In the genomic region with DNA sequence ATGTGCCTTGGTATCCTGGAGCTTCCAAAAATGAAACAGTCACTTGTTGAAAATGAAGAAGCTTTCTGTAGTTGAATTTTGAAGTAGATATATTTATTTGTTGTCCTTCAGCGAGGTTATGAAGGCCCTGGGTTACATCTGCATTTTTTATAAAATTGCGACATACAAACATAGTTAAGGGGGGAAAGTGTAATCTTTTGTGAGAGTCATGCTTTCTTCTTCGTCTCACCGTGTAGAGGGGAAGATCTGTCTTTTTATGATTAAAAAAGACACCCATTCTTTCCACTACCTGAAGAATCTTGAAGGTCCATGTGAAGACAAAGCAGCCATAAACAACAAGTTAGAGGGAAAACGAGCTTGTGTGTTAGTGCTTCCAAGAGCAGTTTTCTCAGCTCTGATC, we compare ENCODE assay signal across 9 cellular contexts. TPM values are rescaled to one million over a fixed set of nuclear protein-coding genes. Genes with fewer than 3 reads are reported as not detected.
DNase-seq lines count a peak whose midpoint lies in the region; TF ChIP-seq lines count a peak whose summit lies in the region.
"Had no signal": no experiment of that assay in that cellular context is flagged by ENCODE, and none has a peak within 500 bp of the region (broad histone marks: within the 10 kb centered on the region; RNA-seq: fewer than 3 reads in every experiment).

No MANE protein-coding gene starts in this region.

- no peaks in the 10 kb centered on the region for H3K79me1 ChIP-seq in H9 (ENCODE audit: insufficient read depth, low read depth, low read length, poor library complexity, severe bottlenecking)

- peak overlapping the region in 1 of 3 experiments; percentile 76; a peak in 3 of 7 replicates for H3K27ac Mint-ChIP-seq in H9

- H3K9ac ChIP-seq in H9 (ENCODE audit: extremely low read depth, insufficient read length, low read length), result no peak overlapping the region
- peak overlapping the region; percentile 74 for H3K9ac ChIP-seq in smooth muscle cell (ENCODE audit: low read depth)

- H3K23me2 ChIP-seq in H9 (ENCODE audit: insufficient read length, low read depth, low read length, poor library complexity, severe bottlenecking), result peaks cover 4% of the 10 kb centered on the region

- no peaks in the 10 kb centered on the region for H3K27me3 Mint-ChIP-seq in H9 (ENCODE audit: low read depth)

- H3K18ac ChIP-seq in H9 (ENCODE audit: insufficient read length, low read depth, low read length), result peak overlapping the region; percentile 48

- H2BK20ac ChIP-seq in H9 (ENCODE audit: low read depth, low read length, poor library complexity, severe bottlenecking), result no peak overlapping the region

- TF ChIP-seq CTCF in H9 (conservative IDR thresholded peaks at IDR 0.05) (no peak), VCaP (conservative IDR thresholded peaks at IDR 0.05) (no peak), smooth muscle cell (IDR thresholded peaks at IDR 0.05; ENCODE audit: borderline replicate concordance, insufficient read depth, poor library complexity, severe bottlenecking) (no peak)

- H3K4ac ChIP-seq in H9 (ENCODE audit: low read depth, low read length), result no peak overlapping the region; the same call in 1 of the 2 replicates

- no peak overlapping the region for H3K4me3 Mint-ChIP-seq in H9

- peak overlapping the region; percentile 72 for H3T11ph ChIP-seq in H9 (ENCODE audit: low read length)

- peak overlapping the region; percentile 3 for H3K4me3 ChIP-seq in smooth muscle cell

- no peaks in the 10 kb centered on the region for H3K9me3 ChIP-seq in H9 (ENCODE audit: control insufficient read depth, low read depth, low read length)
- no peaks in the 10 kb centered on the region for H3K9me3 ChIP-seq in smooth muscle cell (replicated peaks; ENCODE audit: low read depth)

- no CpG with 5 or more reads among the region's 5 CpGs for WGBS in H9 (ENCODE audit: extremely low coverage, insufficient read length, low lambda C conversion rate)
- 51% methylated on average over 5 of the region's 5 CpGs for WGBS in smooth muscle cell (ENCODE audit: low lambda C conversion rate)

- H4K20me1 ChIP-seq in H9 (ENCODE audit: control insufficient read depth, insufficient read depth, insufficient read length) (peaks cover 2% of the 10 kb centered on the region), smooth muscle cell (ENCODE audit: low read depth) (peaks cover 83% of the 10 kb centered on the region)

- H3K79me2 ChIP-seq in H9 (ENCODE audit: insufficient read depth, low read length), result peaks cover 2% of the 10 kb centered on the region; the same call in 1 of the 2 replicates
- peaks cover 92% of the 10 kb centered on the region for H3K79me2 ChIP-seq in smooth muscle cell (ENCODE audit: low read depth)

- no peak overlapping the region for H3K23ac ChIP-seq in H9 (ENCODE audit: insufficient read length, low read depth, low read length)

- H2AFZ ChIP-seq in H9 (ENCODE audit: low read length) (no peak overlapping the region), smooth muscle cell (ENCODE audit: low read depth) (no peak overlapping the region)

- H4K91ac ChIP-seq in H9 (ENCODE audit: insufficient read length, low read depth, low read length), result no peak overlapping the region

- H3K36me3 ChIP-seq in smooth muscle cell (ENCODE audit: low read depth), result no peaks in the 10 kb centered on the region

- peaks cover 31% of the 10 kb centered on the region for H3K4me1 ChIP-seq in H9 (ENCODE audit: insufficient read depth, low read length)
- H3K4me1 ChIP-seq in smooth muscle cell (ENCODE audit: low read depth), result peaks cover 56% of the 10 kb centered on the region

- no peak overlapping the region for H4K8ac ChIP-seq in H9 (replicated peaks; ENCODE audit: insufficient read length, low read depth, low read length)

- no peak overlapping the region for H2BK5ac ChIP-seq in H9 (ENCODE audit: insufficient read length, low read length)

- no peak for DNase-seq in H9
- peak; percentile 41 for DNase-seq in iris pigment epithelial cell (ENCODE audit: low read depth)
- no peak for DNase-seq in smooth muscle cell (lab: John Stamatoyannopoulos, UW; ENCODE audit: unreplicated experiment)
- no peak for DNase-seq in NCI-H526 treated with DMSO at 0.1 percent for 48 hours (lab: John Stamatoyannopoulos, UW)
- DNase-seq in central memory CD4-positive, alpha-beta T cell, result no peak
- DNase-seq in OCI-M2 (lab: John Stamatoyannopoulos, UW; ENCODE audit: unreplicated experiment), result no peak
- DNase-seq in T1000 (lab: John Stamatoyannopoulos, UW), result no peak

- peak overlapping the region; percentile 4 for H2BK12ac ChIP-seq in H9 (ENCODE audit: insufficient read length, low read depth, low read length)

- no peaks in the 10 kb centered on the region for H3K27me3 ChIP-seq in H9 (ENCODE audit: insufficient read depth, low read length)
- no peaks in the 10 kb centered on the region for H3K27me3 ChIP-seq in smooth muscle cell (ENCODE audit: low read depth)

- peaks cover 18% of the 10 kb centered on the region for H3F3A ChIP-seq in smooth muscle cell (ENCODE audit: low read depth)

- peaks cover 55 to 68% of the 10 kb centered on the region in 2 experiments for H3K4me1 Mint-ChIP-seq in H9

- H3K36me3 Mint-ChIP-seq in H9 (ENCODE audit: insufficient read depth in 1 of 3, low read depth in 3 of 3), result no peaks in the 10 kb centered on the region; a peak in 1 of 7 replicates
- H3K36me3 Mint-ChIP-seq: brain had no signal

- no peak overlapping the region for H3K56ac ChIP-seq in H9 (ENCODE audit: insufficient read length, low read depth, low read length)

- H3K14ac ChIP-seq in H9 (ENCODE audit: insufficient read depth, low read length), result peak overlapping the region; percentile 87; the same call in 1 of the 2 replicates

- no peak overlapping the region for H2BK15ac ChIP-seq in H9 (ENCODE audit: low read depth, low read length)

- H3K4me2 ChIP-seq in H9 (ENCODE audit: insufficient read depth, insufficient read length, low read length), result peak overlapping the region; percentile 35
- H3K4me2 ChIP-seq in smooth muscle cell, result peak overlapping the region; percentile 80

- H2AK5ac ChIP-seq in H9 (ENCODE audit: insufficient read length, low read length), result no peak overlapping the region

- no peak overlapping the region for H4K5ac ChIP-seq in H9 (ENCODE audit: insufficient read length, low read depth, low read length)

- H3K27ac ChIP-seq in H9 (ENCODE audit: insufficient read length, low read depth, low read length) (peak overlapping the region; percentile 39), VCaP (peak overlapping the region; percentile 85), smooth muscle cell (ENCODE audit: low read depth) (peak overlapping the region; percentile 94)

- no peak overlapping the region for H2BK120ac ChIP-seq in H9 (ENCODE audit: low read depth, low read length, poor library complexity, severe bottlenecking)

- H3K9me3 Mint-ChIP-seq in H9, result no peaks in the 10 kb centered on the region
- H3K9me3 Mint-ChIP-seq: brain had no signal

RNA-seq across cellular contexts. Expression of gene RREB1, which starts 37.0 kb away (rescaled TPM):
- 33.6 and 35.8 TPM in 2 replicates for total RNA-seq in H9 (2021)
- 19.8 and 26.1 TPM in 2 replicates for total RNA-seq in smooth muscle cell
- 13.2 and 17.7 TPM in 2 replicates for polyA plus RNA-seq in smooth muscle cell

Comparison
In these comparisons a context has a peak if more than half of its experiments do, and no peak if none do; other contexts are left out.
1. H3K27ac ChIP-seq: peak in every context shown above with its lines; median percentile 94 in smooth muscle cell; 85 in VCaP; 39 in H9.